Comparison of ENCODE assay signal across 1 cellular context in the genomic region with DNA sequence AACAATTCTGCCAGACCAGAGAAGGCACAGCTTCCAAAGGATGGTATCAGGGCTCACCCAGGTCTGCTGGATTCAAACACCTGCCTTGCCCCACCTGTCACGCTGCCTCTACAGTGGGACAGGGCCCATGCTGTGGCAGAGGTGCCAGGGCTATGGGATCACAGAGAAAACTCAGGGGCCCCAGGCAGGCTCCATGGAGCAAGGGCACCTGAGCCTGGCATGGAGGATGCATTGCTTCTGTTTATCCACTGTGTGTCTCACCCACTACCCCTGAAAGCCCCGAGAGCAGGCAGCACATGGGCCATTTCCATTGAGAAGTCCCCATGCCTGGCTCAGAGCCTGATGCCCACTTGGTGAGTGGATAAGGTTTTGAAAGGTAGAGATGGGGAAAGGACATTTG.
TF ChIP-seq lines count a peak whose summit lies in the region.

No MANE protein-coding gene starts in this region.

TF ChIP-seq in IMR-90, 13 proteins besides CTCF, POLR2A, EP300 and RAD21:
- TF ChIP-seq RFX5 (IDR thresholded peaks at IDR 0.05; ENCODE audit: low read depth, low read length) (no peak), CEBPB (IDR thresholded peaks at IDR 0.05; ENCODE audit: low read depth, low read length) (no peak), SMC3 (IDR thresholded peaks at IDR 0.05; ENCODE audit: low read depth, low read length) (no peak), MAFK (IDR thresholded peaks at IDR 0.05; ENCODE audit: low read depth, low read length) (no peak), CHD1 (IDR thresholded peaks at IDR 0.05; ENCODE audit: low read depth, low read length) (no peak), NFE2L2 (IDR thresholded peaks at IDR 0.05; ENCODE audit: low read depth, low read length) (no peak), BHLHE40 (IDR thresholded peaks at IDR 0.05; ENCODE audit: low read depth, low read length) (no peak)
- TF ChIP-seq, protein P1, sequence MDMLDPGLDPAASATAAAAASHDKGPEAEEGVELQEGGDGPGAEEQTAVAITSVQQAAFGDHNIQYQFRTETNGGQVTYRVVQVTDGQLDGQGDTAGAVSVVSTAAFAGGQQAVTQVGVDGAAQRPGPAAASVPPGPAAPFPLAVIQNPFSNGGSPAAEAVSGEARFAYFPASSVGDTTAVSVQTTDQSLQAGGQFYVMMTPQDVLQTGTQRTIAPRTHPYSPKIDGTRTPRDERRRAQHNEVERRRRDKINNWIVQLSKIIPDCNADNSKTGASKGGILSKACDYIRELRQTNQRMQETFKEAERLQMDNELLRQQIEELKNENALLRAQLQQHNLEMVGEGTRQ (IDR thresholded peaks at IDR 0.05; ENCODE audit: low read depth, low read length), result no peak
